Comparison of ENCODE assay signal across 33 cellular contexts in the genomic region with DNA sequence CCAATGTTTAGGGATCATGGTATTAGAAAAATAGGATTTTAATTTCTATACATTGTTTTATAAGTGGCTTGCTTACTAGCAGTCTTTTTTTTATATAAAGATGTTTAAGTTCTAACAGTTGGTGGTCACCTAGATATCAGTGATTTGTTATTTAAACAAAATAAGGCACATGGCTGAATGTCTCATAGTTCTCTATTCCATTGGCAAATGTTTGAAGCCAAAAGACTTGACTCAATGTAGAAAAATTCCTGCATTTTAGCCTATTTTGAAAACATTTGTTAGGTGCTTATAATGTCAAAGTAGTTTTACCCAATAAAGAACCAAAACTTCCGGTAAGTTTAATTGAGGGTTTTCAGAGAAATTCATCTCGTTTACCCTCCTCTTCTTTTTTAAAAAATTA. TPM values are rescaled to one million over a fixed set of nuclear protein-coding genes. Genes with fewer than 3 reads are reported as not detected.
"Had no signal": no experiment of that assay in that cellular context is flagged by ENCODE, and none has a peak within 500 bp of the region (broad histone marks: within the 10 kb centered on the region; RNA-seq: fewer than 3 reads in every experiment).

No MANE protein-coding gene starts in this region.

- H3K27me3 ChIP-seq: ascending aorta, heart right ventricle, sigmoid colon, suprapubic skin, tibial nerve had no signal

- H3K4me3 ChIP-seq: ascending aorta, heart right ventricle, lung, psoas muscle, sigmoid colon, suprapubic skin, tibial nerve had no signal

- FAIRE-seq: endothelial cell of umbilical vein, small intestine had no signal

- DNase-seq: activated CD4-positive, alpha-beta memory T cell treated with anti-CD3 and anti-CD28 coated beads for 36 hours; activated CD4-positive, alpha-beta T cell treated with anti-CD3 and anti-CD28 coated beads for 48 hours; activated CD4-positive, CD25-positive, alpha-beta regulatory T cell; activated CD8-positive, alpha-beta memory T cell treated with anti-CD3 and anti-CD28 coated beads, Interleukin-2, amount 50 U/mL, for 4 hours; activated effector memory CD4-positive, alpha-beta T cell treated with anti-CD3 and anti-CD28 coated beads, Interleukin-2, amount 50 U/mL, for 16 hours; activated naive CD4-positive, alpha-beta T cell treated with anti-CD3 and anti-CD28 coated beads for 36 hours; activated naive CD8-positive, alpha-beta T cell treated with anti-CD3 and anti-CD28 coated beads for 36 hours; activated T-cell treated with anti-CD3 and anti-CD28 coated beads, Interleukin-2, amount 50 U/mL, for 1 hour; cortex of kidney; effector memory CD8-positive, alpha-beta T cell; foreskin melanocyte; heart right ventricle; kidney glomerular epithelial cell; nucleus accumbens; psoas muscle; sigmoid colon; stimulated activated CD4-positive, alpha-beta T cell treated with anti-CD3 and anti-CD28 coated beads, Interleukin-1b, Interleukin-23, amount 100 ng/mL, for 48 hours; stimulated activated CD4-positive, alpha-beta T cell treated with anti-CD3 and anti-CD28 coated beads, Interleukin-4, amount 100 ng/mL, for 4 hours; stimulated activated CD8-positive, alpha-beta memory T cell treated with anti-CD3 and anti-CD28 coated beads, Interleukin-4, amount 100 ng/mL, for 48 hours; stimulated activated naive CD8-positive, alpha-beta T cell treated with anti-CD3 and anti-CD28 coated beads, Interleukin-15, amount 100 ng/mL, for 72 hours; T-helper 1 cell had no signal

- H3K27ac ChIP-seq: ascending aorta, heart right ventricle, parathyroid adenoma, psoas muscle, suprapubic skin had no signal

- H3K9me3 ChIP-seq: ascending aorta, heart right ventricle, psoas muscle, sigmoid colon, suprapubic skin, tibial nerve had no signal

RNA-seq across cellular contexts. Expression of gene SLC26A8, which starts 30.0 kb away (rescaled TPM):
- total RNA-seq: activated CD4-positive, alpha-beta memory T cell treated with anti-CD3 and anti-CD28 coated beads for 36 hours; activated CD8-positive, alpha-beta memory T cell treated with anti-CD3 and anti-CD28 coated beads for 36 hours; activated naive CD4-positive, alpha-beta T cell treated with anti-CD3 and anti-CD28 coated beads for 36 hours; activated T-helper 1 cell treated with anti-CD3 and anti-CD28 coated beads, Interleukin-12 subunit alpha, Interleukin-12 subunit beta, Interleukin-2, Interleukin-4 antibody, amounts not matched to agents 30 ng/mL and 10 ng/mL and 1 ng/mL, durations not matched to agents 14 hours and 24 hours and 36 hours; ascending aorta; endothelial cell of umbilical vein; fibroblast of lung; glomerular endothelial cell; mucosa of gallbladder; sigmoid colon; suprapubic skin had no signal
